ENCODE assay signal across 14 cellular contexts in genomic region chr5:126521130-126521529, GRCh38.
"Had no signal": no experiment of that assay in that cellular context is flagged by ENCODE, and none has a peak within 500 bp of the region (broad histone marks: within the 10 kb centered on the region; RNA-seq: fewer than 3 reads in every experiment).

No MANE protein-coding gene starts in this region.

- DNase-seq: activated CD4-positive, alpha-beta T cell treated with anti-CD3 and anti-CD28 coated beads for 48 hours; activated CD8-positive, alpha-beta T cell treated with anti-CD3 and anti-CD28 coated beads, Interleukin-2, amount 10 ng/mL, durations not matched to agents 7 days and 5 days; activated naive CD4-positive, alpha-beta T cell; effector memory CD8-positive, alpha-beta T cell; hypothalamus; left cardiac atrium; mesendoderm; stimulated activated CD4-positive, alpha-beta T cell treated with anti-CD3 and anti-CD28 coated beads, Interleukin-4, amount 100 ng/mL, for 4 hours; stimulated activated naive CD8-positive, alpha-beta T cell treated with anti-CD3 and anti-CD28 coated beads, Interleukin-15, amount 100 ng/mL, for 72 hours; T-helper 9 cell; tibial artery had no signal

- H3K36me3 ChIP-seq: SJCRH30, tibial artery had no signal

- H3K9me3 ChIP-seq: tibial artery had no signal

- H3K4me3 ChIP-seq: SJCRH30, skin epidermis, tibial artery had no signal

- H2AFZ ChIP-seq: parathyroid adenoma had no signal

- H3K9ac ChIP-seq: parathyroid adenoma had no signal

- H3K27me3 ChIP-seq: SJCRH30, tibial artery had no signal

- H3K27ac ChIP-seq: parathyroid adenoma, SJCRH30 had no signal

- H3K4me1 ChIP-seq: parathyroid adenoma had no signal
